23 cellular contexts compared by ENCODE assay signal in genomic region chr3:122991236-122991985, GRCh38. TPM values are rescaled to one million over a fixed set of nuclear protein-coding genes. Genes with fewer than 3 reads are reported as not detected.
"Had no signal": no experiment of that assay in that cellular context is flagged by ENCODE, and none has a peak within 500 bp of the region (broad histone marks: within the 10 kb centered on the region; RNA-seq: fewer than 3 reads in every experiment).

No MANE protein-coding gene starts in this region.

- ATAC-seq: body of pancreas; esophagus mucosa; natural killer cell treated with Interleukin-12 subunit alpha and Interleukin-12 subunit beta and Interleukin-15 and Interleukin-18, amount 100 ng/mL, for 72 hours; stimulated activated naive CD8-positive, alpha-beta T cell treated with anti-CD3 and anti-CD28 coated beads, Interleukin-15, Interleukin-2, amounts not matched to agents 100 U/mL and 50 U/mL, for 24 hours had no signal

- H3K27ac ChIP-seq: body of pancreas, left ventricle myocardium inferior, neutrophil, ovary, prostate gland, thyroid gland had no signal

- H3K9me3 Mint-ChIP-seq: activated CD4-positive, alpha-beta memory T cell treated with anti-CD3 and anti-CD28 coated beads for 36 hours; activated naive CD4-positive, alpha-beta T cell treated with anti-CD3 and anti-CD28 coated beads for 36 hours; activated naive CD8-positive, alpha-beta T cell treated with anti-CD3 and anti-CD28 coated beads, Interleukin-2, amount 10 ng/mL, durations not matched to agents 7 days and 5 days; mesothelial cell of epicardium; natural killer cell treated with Interleukin-12 subunit alpha and Interleukin-12 subunit beta and Interleukin-15 and Interleukin-18, amount 100 ng/mL, for 72 hours had no signal

- H3K4me1 ChIP-seq: prostate gland, thyroid gland had no signal

- H3K36me3 Mint-ChIP-seq: activated CD4-positive, alpha-beta memory T cell treated with anti-CD3 and anti-CD28 coated beads for 36 hours; activated naive CD8-positive, alpha-beta T cell treated with anti-CD3 and anti-CD28 coated beads, Interleukin-2, amount 10 ng/mL, durations not matched to agents 7 days and 5 days; mesothelial cell of epicardium; natural killer cell treated with Interleukin-12 subunit alpha and Interleukin-12 subunit beta and Interleukin-15 and Interleukin-18, amount 100 ng/mL, for 72 hours had no signal

- H3K9me3 ChIP-seq: body of pancreas, left ventricle myocardium inferior, neutrophil, ovary, prostate gland, thyroid gland had no signal

- H3K27me3 ChIP-seq: body of pancreas, ovary, thyroid gland had no signal

- DNase-seq: activated CD4-positive, alpha-beta memory T cell treated with anti-CD3 and anti-CD28 coated beads for 36 hours; activated CD4-positive, alpha-beta T cell treated with anti-CD3 and anti-CD28 coated beads for 48 hours; activated naive CD4-positive, alpha-beta T cell treated with anti-CD3 and anti-CD28 coated beads for 36 hours; activated naive CD8-positive, alpha-beta T cell treated with anti-CD3 and anti-CD28 coated beads, Interleukin-2, amount 10 ng/mL, durations not matched to agents 7 days and 5 days; activated T-cell treated with anti-CD3 and anti-CD28 coated beads, Interleukin-2, amount 50 U/mL, for 48 hours; body of pancreas; caudate nucleus; dermis blood vessel endothelial cell; effector memory CD4-positive, alpha-beta T cell; foreskin melanocyte; hippocampal formation; left ventricle myocardium inferior; mammary epithelial cell; ovary; stimulated activated CD4-positive, alpha-beta T cell treated with anti-CD3 and anti-CD28 coated beads, Interleukin-4, amount 100 ng/mL, for 4 hours; stimulated activated naive CD8-positive, alpha-beta T cell treated with anti-CD3 and anti-CD28 coated beads, Interleukin-15, Interleukin-2, amounts not matched to agents 100 U/mL and 50 U/mL, for 24 hours; thyroid gland had no signal

- H3K4me3 ChIP-seq: body of pancreas, left ventricle myocardium inferior, ovary, prostate gland, thyroid gland had no signal

- H3K4me3 Mint-ChIP-seq: activated CD4-positive, alpha-beta memory T cell treated with anti-CD3 and anti-CD28 coated beads for 36 hours; activated naive CD4-positive, alpha-beta T cell treated with anti-CD3 and anti-CD28 coated beads for 36 hours; activated naive CD8-positive, alpha-beta T cell treated with anti-CD3 and anti-CD28 coated beads, Interleukin-2, amount 10 ng/mL, durations not matched to agents 7 days and 5 days; mesothelial cell of epicardium; natural killer cell treated with Interleukin-12 subunit alpha and Interleukin-12 subunit beta and Interleukin-15 and Interleukin-18, amount 100 ng/mL, for 72 hours had no signal

- H3K36me3 ChIP-seq: left ventricle myocardium inferior, neutrophil, ovary, prostate gland, thyroid gland had no signal

- H3K4me1 Mint-ChIP-seq: activated naive CD8-positive, alpha-beta T cell treated with anti-CD3 and anti-CD28 coated beads, Interleukin-2, amount 10 ng/mL, durations not matched to agents 7 days and 5 days had no signal

- H3K27ac Mint-ChIP-seq: activated CD4-positive, alpha-beta memory T cell treated with anti-CD3 and anti-CD28 coated beads for 36 hours; activated naive CD4-positive, alpha-beta T cell treated with anti-CD3 and anti-CD28 coated beads for 36 hours; activated naive CD8-positive, alpha-beta T cell treated with anti-CD3 and anti-CD28 coated beads, Interleukin-2, amount 10 ng/mL, durations not matched to agents 7 days and 5 days; mesothelial cell of epicardium; natural killer cell treated with Interleukin-12 subunit alpha and Interleukin-12 subunit beta and Interleukin-15 and Interleukin-18, amount 100 ng/mL, for 72 hours had no signal

RNA-seq across cellular contexts. Expression of gene SEMA5B, which starts 36.2 kb away (rescaled TPM):
- total RNA-seq: activated CD4-positive, alpha-beta memory T cell treated with anti-CD3 and anti-CD28 coated beads for 36 hours; activated naive CD4-positive, alpha-beta T cell treated with anti-CD3 and anti-CD28 coated beads for 36 hours; dermis blood vessel endothelial cell; esophagus mucosa; natural killer cell treated with Interleukin-12 subunit alpha and Interleukin-12 subunit beta and Interleukin-15 and Interleukin-18, amount 100 ng/mL, for 72 hours; T-helper 2 cell treated with Interferon-gamma antibody and Interleukin-4, amounts not matched to agents 100 ng/mL and 5 ng/mL, for 36 hours had no signal
